ENCODE assay signal across 11 cellular contexts in genomic region chr3:50570508-50571279, GRCh38. TPM values are rescaled to one million over a fixed set of nuclear protein-coding genes. Genes with fewer than 3 reads are reported as not detected.
A peak's percentile ranks its signal among the peaks of the same experiment; 100 is the strongest.
DNase-seq lines count a peak whose midpoint lies in the region; ATAC-seq, FAIRE-seq and TF ChIP-seq lines count a peak whose summit lies in the region.
"Had no signal": no experiment of that assay in that cellular context is flagged by ENCODE, and none has a peak within 500 bp of the region (broad histone marks: within the 10 kb centered on the region; RNA-seq: fewer than 3 reads in every experiment).

No MANE protein-coding gene starts in this region.

- H3K27me3 ChIP-seq in CD8-positive, alpha-beta memory T cell (ENCODE audit: insufficient read depth, low read length, poor library complexity, severe bottlenecking), result no peaks in the 10 kb centered on the region
- H3K27me3 ChIP-seq in neural progenitor cell, result peaks cover 14% of the 10 kb centered on the region

- H3K27ac ChIP-seq in CD8-positive, alpha-beta memory T cell (ENCODE audit: low read depth, low read length), result no peak overlapping the region
- H3K27ac ChIP-seq in coronary artery (peak overlapping the region in 1 of 2 donors; percentile 2), neural progenitor cell (no peak overlapping the region)

- no peak overlapping the region for H2AFZ ChIP-seq in neural progenitor cell (replicated peaks)

- no peaks in the 10 kb centered on the region for H3K9me3 Mint-ChIP-seq in CD8-positive, alpha-beta memory T cell
- no peaks in the 10 kb centered on the region for H3K9me3 Mint-ChIP-seq in neural progenitor cell

- no peaks in the 10 kb centered on the region for H4K20me1 ChIP-seq in neural progenitor cell (ENCODE audit: low read depth)

- POLR2A ChIA-PET in CD8-positive, alpha-beta memory T cell (lab: Charles Lee), result interaction anchor here (1.0 to 6.1 kb wide), 6 partner anchors 13 to 46 kb away, joined by 3 to 57 read pairs (median 26); partner anchors contain the start of genes CISH and MAPKAPK3

- H3F3A ChIP-seq in neural progenitor cell (ENCODE audit: low read depth), result peaks cover 32% of the 10 kb centered on the region

- no peak overlapping the region for H3K9ac ChIP-seq in neural progenitor cell

- ATAC-seq in GM18861 (IDR thresholded peaks at IDR 0.05; ENCODE audit: unreplicated experiment) (no peak), HG02763 (IDR thresholded peaks at IDR 0.05; ENCODE audit: unreplicated experiment) (no peak), HG03432 (IDR thresholded peaks at IDR 0.05; ENCODE audit: unreplicated experiment) (no peak)
- ATAC-seq: sciatic nerve had no signal

- no peak for TF ChIP-seq POLR2A in NB4 (IDR thresholded peaks at IDR 0.05; ENCODE audit: extremely low read depth, insufficient read length)

- no peak for DNase-seq in CD8-positive, alpha-beta memory T cell
- no peak for DNase-seq in NB4 (ENCODE audit: low read depth)
- DNase-seq in coronary artery (ENCODE audit: low spot score), result no peak
- no peak for DNase-seq in neural progenitor cell (ENCODE audit: low spot score)
- no peak for DNase-seq in RCC 7860 (ENCODE audit: low spot score)
- DNase-seq: activated effector memory CD4-positive, alpha-beta T cell treated with anti-CD3 and anti-CD28 coated beads, Interleukin-2, amount 50 U/mL, for 16 hours; head of caudate nucleus had no signal

- H3K4me2 ChIP-seq in neural progenitor cell, result peak overlapping the region; percentile 83

- peaks cover 64 to 91% (median 73%) of the 10 kb centered on the region in 3 donors for H3K4me1 Mint-ChIP-seq in CD8-positive, alpha-beta memory T cell
- H3K4me1 Mint-ChIP-seq in neural progenitor cell, result peaks cover 25% of the 10 kb centered on the region

- CTCF ChIA-PET in CD8-positive, alpha-beta memory T cell (lab: Charles Lee), result interaction anchor here (1.2 to 18.9 kb wide), 9 partner anchors 10 to 1112 kb away, joined by 3 to 724 read pairs (median 7); partner anchors contain the start of genes CISH and MAPKAPK3

- peak overlapping the region; percentile 90 to 97 (median 95) for H3K4me3 Mint-ChIP-seq in CD8-positive, alpha-beta memory T cell
- H3K4me3 Mint-ChIP-seq in neural progenitor cell, result peak overlapping the region; percentile 98

- peaks cover 83% of the 10 kb centered on the region for H3K4me1 ChIP-seq in CD8-positive, alpha-beta memory T cell (ENCODE audit: insufficient read depth, low read length)
- peaks cover 13% of the 10 kb centered on the region for H3K4me1 ChIP-seq in neural progenitor cell

- peaks cover 0 to 2% of the 10 kb centered on the region in 2 donors for H3K27me3 Mint-ChIP-seq in CD8-positive, alpha-beta memory T cell
- H3K27me3 Mint-ChIP-seq in neural progenitor cell (ENCODE audit: insufficient read depth, low read depth), result peaks cover 11% of the 10 kb centered on the region

- H3K27ac Mint-ChIP-seq in CD8-positive, alpha-beta memory T cell, result peak overlapping the region; percentile 91 to 98 (median 96)
- H3K27ac Mint-ChIP-seq in neural progenitor cell, result no peak overlapping the region

- H3K79me2 ChIP-seq in neural progenitor cell (ENCODE audit: low read depth), result peaks cover 10% of the 10 kb centered on the region

- no peak for FAIRE-seq in RCC 7860 (lab: Jason Lieb, UNC)

- no peaks in the 10 kb centered on the region for H3K9me3 ChIP-seq in CD8-positive, alpha-beta memory T cell (ENCODE audit: low read length)
- no peaks in the 10 kb centered on the region for H3K9me3 ChIP-seq in neural progenitor cell (ENCODE audit: low read depth)

- H3K4me3 ChIP-seq in CD8-positive, alpha-beta memory T cell (ENCODE audit: low read length), result peak overlapping the region; percentile 92
- H3K4me3 ChIP-seq in NB4 (ENCODE audit: low read depth, low read length), result peak overlapping the region; percentile 93
- H3K4me3 ChIP-seq in coronary artery, result peak overlapping the region; percentile 76
- peak overlapping the region; percentile 95 for H3K4me3 ChIP-seq in neural progenitor cell

- H3K36me3 ChIP-seq in CD8-positive, alpha-beta memory T cell (ENCODE audit: insufficient read depth, low read length), result no peaks in the 10 kb centered on the region
- H3K36me3 ChIP-seq in neural progenitor cell, result no peaks in the 10 kb centered on the region

- TF ChIP-seq CTCF in NB4 (IDR thresholded peaks at IDR 0.05; ENCODE audit: low read depth, low read length) (no peak), coronary artery (IDR thresholded peaks at IDR 0.05) (no peak), neural progenitor cell (IDR thresholded peaks at IDR 0.05) (no peak)

- H3K36me3 Mint-ChIP-seq in CD8-positive, alpha-beta memory T cell, result peaks cover 0 to 16% (median 0%) of the 10 kb centered on the region in 3 donors
- H3K36me3 Mint-ChIP-seq in neural progenitor cell, result no peaks in the 10 kb centered on the region

RNA-seq across cellular contexts. Expression of gene HEMK1, which starts 1.4 kb away (rescaled TPM):
- 10 to 100 TPM; 51.8 to 55.0 TPM for total RNA-seq in CD8-positive, alpha-beta memory T cell
- polyA plus RNA-seq in CD8-positive, alpha-beta memory T cell, result 27.4 TPM
- total RNA-seq in neural progenitor cell (ENCODE audit: low replicate concordance), result 9.3 and 20.8 TPM in 2 replicates

RNA-seq across cellular contexts. Expression of gene C3orf18, which starts 3.1 kb away (rescaled TPM):
- total RNA-seq in CD8-positive, alpha-beta memory T cell, result 10 to 100 TPM; 11.5 to 13.0 TPM
- polyA plus RNA-seq in CD8-positive, alpha-beta memory T cell, result 15.8 TPM
- 8.5 and 15.6 TPM in 2 replicates for total RNA-seq in neural progenitor cell (ENCODE audit: low replicate concordance)

RNA-seq across cellular contexts. Expression of gene CISH, which starts 40.9 kb away (rescaled TPM):
- total RNA-seq in CD8-positive, alpha-beta memory T cell, result 100 to 1,000 TPM; 216 to 222 TPM
- 92.8 TPM for polyA plus RNA-seq in CD8-positive, alpha-beta memory T cell
- 0.32 and 0.90 TPM in 2 replicates for total RNA-seq in neural progenitor cell (ENCODE audit: low replicate concordance)

RNA-seq across cellular contexts. Expression of gene MAPKAPK3, which starts 46.3 kb away (rescaled TPM):
- 100 to 1,000 TPM; 153 to 156 TPM for total RNA-seq in CD8-positive, alpha-beta memory T cell
- 57.0 TPM for polyA plus RNA-seq in CD8-positive, alpha-beta memory T cell
- total RNA-seq in neural progenitor cell (ENCODE audit: low replicate concordance), result 47.7 and 77.5 TPM in 2 replicates

Comparison
In these comparisons a context has a peak if more than half of its experiments do, and no peak if none do; other contexts are left out.
1. RNA of gene CISH, which starts 40.9 kb away (total RNA-seq): 216 to 222 TPM in CD8-positive, alpha-beta memory T cell; 0.32 to 0.90 TPM in neural progenitor cell; every median in the first group is over 100 times any median in the second.
2. Peak in every context shown above with its lines, with median percentiles within 50 percentile points of each other: H3K4me3 ChIP-seq.